Comparison of ENCODE assay signal across 8 cellular contexts in genomic region chr6:42367353-42368011, GRCh38.
DNase-seq lines count a peak whose midpoint lies in the region; ATAC-seq, FAIRE-seq and TF ChIP-seq lines count a peak whose summit lies in the region.

No MANE protein-coding gene starts in this region.

- POLR2A ChIA-PET in activated CD4-positive, alpha-beta T cell treated with anti-CD3 and anti-CD28 coated beads, Interleukin-2, amount 10 ng/mL, durations not matched to agents 7 days and 5 days (lab: Charles Lee): interaction anchor here (1.0 kb wide), 1 partner anchor 16 kb away, joined by 4 read pairs; no protein-coding TSS in a partner anchor

- H3K4me3 Mint-ChIP-seq in activated CD4-positive, alpha-beta T cell treated with anti-CD3 and anti-CD28 coated beads, Interleukin-2, amount 10 ng/mL, durations not matched to agents 7 days and 5 days: peak overlapping the region; percentile 45

- TF ChIP-seq CTCF in D721Med (IDR thresholded peaks at IDR 0.05; ENCODE audit: insufficient read depth, missing control alignments): no peak

- H3K9me3 Mint-ChIP-seq in activated CD4-positive, alpha-beta T cell treated with anti-CD3 and anti-CD28 coated beads, Interleukin-2, amount 10 ng/mL, durations not matched to agents 7 days and 5 days: no peaks in the 10 kb centered on the region

- ATAC-seq in HG02981 (IDR thresholded peaks at IDR 0.05; ENCODE audit: unreplicated experiment): peak; percentile 63

- CTCF ChIA-PET in activated CD4-positive, alpha-beta T cell treated with anti-CD3 and anti-CD28 coated beads, Interleukin-2, amount 10 ng/mL, durations not matched to agents 7 days and 5 days (lab: Charles Lee): interaction anchor here (0.9 to 2.9 kb wide), 12 partner anchors 8 to 180 kb away, joined by 3 to 11 read pairs (median 6); no protein-coding TSS in a partner anchor

- H3K27me3 Mint-ChIP-seq in activated CD4-positive, alpha-beta T cell treated with anti-CD3 and anti-CD28 coated beads, Interleukin-2, amount 10 ng/mL, durations not matched to agents 7 days and 5 days: no peaks in the 10 kb centered on the region

- H3K27ac Mint-ChIP-seq in activated CD4-positive, alpha-beta T cell treated with anti-CD3 and anti-CD28 coated beads, Interleukin-2, amount 10 ng/mL, durations not matched to agents 7 days and 5 days: peak overlapping the region; percentile 90

- peaks cover 67% of the 10 kb centered on the region for H3K4me1 Mint-ChIP-seq in activated CD4-positive, alpha-beta T cell treated with anti-CD3 and anti-CD28 coated beads, Interleukin-2, amount 10 ng/mL, durations not matched to agents 7 days and 5 days

- H3K36me3 Mint-ChIP-seq in activated CD4-positive, alpha-beta T cell treated with anti-CD3 and anti-CD28 coated beads, Interleukin-2, amount 10 ng/mL, durations not matched to agents 7 days and 5 days (ENCODE audit: low read depth): peaks cover 9% of the 10 kb centered on the region

- DNase-seq in activated CD4-positive, alpha-beta T cell treated with anti-CD3 and anti-CD28 coated beads, Interleukin-2, amount 10 ng/mL, durations not matched to agents 7 days and 5 days: peak; percentile 47
- DNase-seq in activated CD4-positive, alpha-beta T cell treated with anti-CD3 and anti-CD28 coated beads, Interleukin-2, amount 50 U/mL, for 4 hours: no peak
- DNase-seq in UCSD-AML1 (lab: John Stamatoyannopoulos, UW; ENCODE audit: unreplicated experiment) (peak; percentile 35), left kidney (ENCODE audit: low read depth, low spot score) (peak; percentile 19), D721Med (ENCODE audit: insufficient read length, low spot score) (no peak), NCI-H446 treated with DMSO at 0.1 percent for 48 hours (lab: John Stamatoyannopoulos, UW) (no peak), NCI-H82 (lab: John Stamatoyannopoulos, UW) (no peak)

- FAIRE-seq in D721Med (lab: Jason Lieb, UNC): no peak

Comparison
In these comparisons a context has a peak if more than half of its experiments do, and no peak if none do; other contexts are left out.
1. DNase-seq: peak in activated CD4-positive, alpha-beta T cell treated with anti-CD3 and anti-CD28 coated beads, Interleukin-2, amount 10 ng/mL, durations not matched to agents 7 days and 5 days (single experiment), UCSD-AML1 (single experiment) and left kidney (single experiment); none in activated CD4-positive, alpha-beta T cell treated with anti-CD3 and anti-CD28 coated beads, Interleukin-2, amount 50 U/mL, for 4 hours (0 of 2), D721Med (single experiment), NCI-H446 treated with DMSO at 0.1 percent for 48 hours (single experiment) and NCI-H82 (single experiment).